20 cellular contexts compared by ENCODE assay signal in the genomic region with DNA sequence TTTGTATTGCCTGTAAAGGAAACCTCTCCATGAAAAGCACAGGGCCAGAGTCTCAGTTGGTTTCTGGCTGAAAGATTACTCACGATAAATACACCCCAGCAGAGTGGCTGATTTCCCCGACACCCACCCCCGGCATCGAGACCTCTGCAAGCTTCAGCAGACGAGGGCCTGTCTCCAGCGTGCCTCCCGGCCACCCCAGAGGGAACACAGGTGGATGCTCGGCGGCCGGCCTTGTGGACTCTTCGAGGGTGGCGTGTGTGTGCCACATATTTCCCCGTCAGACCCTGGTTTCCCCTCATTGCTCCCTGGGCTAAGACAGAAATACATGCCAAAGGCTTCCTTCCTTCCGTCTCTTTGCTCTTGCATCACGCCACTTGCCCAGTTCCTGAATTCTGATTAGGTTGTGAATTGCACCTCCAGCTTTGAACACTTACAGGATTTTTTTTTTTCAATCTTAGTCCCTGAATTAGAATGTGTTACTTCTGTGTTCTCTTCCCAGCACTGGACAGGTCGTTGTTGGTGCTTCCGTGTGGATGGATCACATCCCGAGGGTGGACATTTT. TPM values are rescaled to one million over a fixed set of nuclear protein-coding genes. Genes with fewer than 3 reads are reported as not detected.
A peak's percentile ranks its signal among the peaks of the same experiment; 100 is the strongest.
DNase-seq lines count a peak whose midpoint lies in the region; ATAC-seq and TF ChIP-seq lines count a peak whose summit lies in the region.
"Had no signal": no experiment of that assay in that cellular context is flagged by ENCODE, and none has a peak within 500 bp of the region (broad histone marks: within the 10 kb centered on the region; RNA-seq: fewer than 3 reads in every experiment).

No MANE protein-coding gene starts in this region.

- H3K36me3 ChIP-seq in spleen (no peaks in the 10 kb centered on the region), GM23338 (ENCODE audit: insufficient read depth) (no peaks in the 10 kb centered on the region)

- H3K27ac Mint-ChIP-seq in MCF 10A (ENCODE audit: low read depth, unreplicated experiment), result peak overlapping the region; percentile 59
- peak overlapping the region; percentile 17 for H3K27ac Mint-ChIP-seq in glutamatergic neuron (ENCODE audit: unreplicated experiment)
- H3K27ac Mint-ChIP-seq in GM23338, result no peak overlapping the region
- H3K27ac Mint-ChIP-seq: CD8-positive, alpha-beta T cell; IgD-negative memory B cell had no signal

- POLR2A ChIA-PET in MCF 10A (lab: Yijun Ruan, JAX), result no interaction called here

- H3K4me3 ChIP-seq in spleen, result no peak overlapping the region
- no peak overlapping the region for H3K4me3 ChIP-seq in GM23338
- H3K4me3 ChIP-seq: GM12878, GM23248 had no signal

- H3F3A ChIP-seq in GM23338 (replicated peaks; ENCODE audit: low read depth), result no peaks in the 10 kb centered on the region

- no peak for ATAC-seq in GM23338
- ATAC-seq: CD8-positive, alpha-beta T cell; GM12878 had no signal

- TF ChIP-seq POLR2A in spleen (IDR thresholded peaks at IDR 0.05), result no peak

- no peaks in the 10 kb centered on the region for H3K79me2 ChIP-seq in GM23338 (replicated peaks; ENCODE audit: insufficient read depth)

- H3K9me3 Mint-ChIP-seq in MCF 10A (ENCODE audit: unreplicated experiment) (no peaks in the 10 kb centered on the region), glutamatergic neuron (ENCODE audit: unreplicated experiment) (peaks cover 11% of the 10 kb centered on the region), GM23338 (no peaks in the 10 kb centered on the region)
- H3K9me3 Mint-ChIP-seq: CD8-positive, alpha-beta T cell had no signal

- no TSS peak for BruUV-seq in MCF 10A (replicated peaks; lab: Mats Ljungman, UMichigan)

- DNase-seq in MCF 10A (ENCODE audit: unreplicated experiment) (no peak), glutamatergic neuron (no peak), spleen (peak; percentile 35), GM23338 (ENCODE audit: low spot score) (no peak), COR-L47 (lab: John Stamatoyannopoulos, UW) (no peak)
- no peak for DNase-seq in activated CD8-positive, alpha-beta memory T cell treated with anti-CD3 and anti-CD28 coated beads, Interleukin-2, amount 50 U/mL, for 48 hours
- DNase-seq: ACHN; AML-193; CD8-positive, alpha-beta T cell; DMS 273 treated with DMSO at 0.1 percent for 48 hours; DMS53; DND-41; EL; GM23248; HCEC 1CT; KBM-7 had no signal

- H3K36me3 Mint-ChIP-seq in MCF 10A (ENCODE audit: insufficient read depth, unreplicated experiment), result peaks cover 32% of the 10 kb centered on the region
- H3K36me3 Mint-ChIP-seq in glutamatergic neuron (ENCODE audit: unreplicated experiment), result peaks cover 12% of the 10 kb centered on the region
- no peaks in the 10 kb centered on the region for H3K36me3 Mint-ChIP-seq in GM23338 (ENCODE audit: low read depth)
- H3K36me3 Mint-ChIP-seq: CD8-positive, alpha-beta T cell; IgD-negative memory B cell had no signal

- H3K27ac ChIP-seq in spleen (no peak overlapping the region), GM23338 (ENCODE audit: low read depth) (no peak overlapping the region)
- H3K27ac ChIP-seq: GM23248, HL-60 had no signal

- H3K27me3 ChIP-seq in spleen (replicated peaks in 1 of 7) (peaks cover 0 to 71% (median 30%) of the 10 kb centered on the region in 7 donors), GM23338 (ENCODE audit: insufficient read depth) (peaks cover 49% of the 10 kb centered on the region)

- H3K27me3 Mint-ChIP-seq in MCF 10A (ENCODE audit: insufficient read depth, unreplicated experiment) (no peaks in the 10 kb centered on the region), glutamatergic neuron (ENCODE audit: unreplicated experiment) (peaks cover 15% of the 10 kb centered on the region), GM23338 (ENCODE audit: insufficient read depth, low read depth, poor library complexity) (peaks cover 24% of the 10 kb centered on the region)

- H3K4me1 ChIP-seq in spleen (peaks cover 0 to 6% (median 0%) of the 10 kb centered on the region in 6 donors), GM23338 (ENCODE audit: insufficient read depth) (no peaks in the 10 kb centered on the region; the same call in 1 of the 2 replicates)

- no peaks in the 10 kb centered on the region for H4K20me1 ChIP-seq in GM23338 (replicated peaks; ENCODE audit: insufficient read depth)

- no peaks in the 10 kb centered on the region for H3K9me3 ChIP-seq in spleen

- no peak overlapping the region for H3K4me3 Mint-ChIP-seq in MCF 10A (ENCODE audit: unreplicated experiment)
- no peak overlapping the region for H3K4me3 Mint-ChIP-seq in glutamatergic neuron (ENCODE audit: unreplicated experiment)
- H3K4me3 Mint-ChIP-seq in GM23338, result no peak overlapping the region
- H3K4me3 Mint-ChIP-seq: CD8-positive, alpha-beta T cell; IgD-negative memory B cell had no signal

- WGBS in spleen, 5 donors, result 57 to 71% (median 60%) methylated on average over 18 of the region's 18 CpGs

- H3K4me2 ChIP-seq in GM23338, result no peak overlapping the region

- H3K4me1 Mint-ChIP-seq in MCF 10A (ENCODE audit: insufficient read depth, unreplicated experiment) (peaks cover 20% of the 10 kb centered on the region), glutamatergic neuron (ENCODE audit: low read depth, unreplicated experiment) (peaks cover 21% of the 10 kb centered on the region), GM23338 (peaks cover 10% of the 10 kb centered on the region; the same call in 2 of the 3 replicates)

- intact Hi-C loops in MCF 10A (cut with micrococcal nuclease), result no loop called here
- intact Hi-C loops in spleen (cut with DNase I; ENCODE audit: low total_unique reads), result no loop called here

- CTCF ChIA-PET in MCF 10A (lab: Yijun Ruan, JAX), result no interaction called here

- H3K9me2 ChIP-seq in GM23338 (ENCODE audit: insufficient read depth), result no peaks in the 10 kb centered on the region

- no peak overlapping the region for H2AFZ ChIP-seq in GM23338
- H2AFZ ChIP-seq: GM23248 had no signal

- TF ChIP-seq CTCF in MCF 10A (IDR thresholded peaks at IDR 0.05; ENCODE audit: unreplicated experiment), result no peak
- no peak for TF ChIP-seq CTCF in glutamatergic neuron (IDR thresholded peaks at IDR 0.05; ENCODE audit: partially characterized antibody, unreplicated experiment)
- no peak for TF ChIP-seq CTCF in spleen (IDR thresholded peaks at IDR 0.05 in 8 of 11, conservative IDR thresholded peaks at IDR 0.05 in 3 of 11)
- no peak for TF ChIP-seq CTCF in GM23338 (conservative IDR thresholded peaks at IDR 0.05; ENCODE audit: low read depth in 2 of 2)

TF ChIP-seq in GM23338, 12 proteins besides CTCF, POLR2A, EP300 and RAD21 (continues in another document):
- TF ChIP-seq, protein P1, sequence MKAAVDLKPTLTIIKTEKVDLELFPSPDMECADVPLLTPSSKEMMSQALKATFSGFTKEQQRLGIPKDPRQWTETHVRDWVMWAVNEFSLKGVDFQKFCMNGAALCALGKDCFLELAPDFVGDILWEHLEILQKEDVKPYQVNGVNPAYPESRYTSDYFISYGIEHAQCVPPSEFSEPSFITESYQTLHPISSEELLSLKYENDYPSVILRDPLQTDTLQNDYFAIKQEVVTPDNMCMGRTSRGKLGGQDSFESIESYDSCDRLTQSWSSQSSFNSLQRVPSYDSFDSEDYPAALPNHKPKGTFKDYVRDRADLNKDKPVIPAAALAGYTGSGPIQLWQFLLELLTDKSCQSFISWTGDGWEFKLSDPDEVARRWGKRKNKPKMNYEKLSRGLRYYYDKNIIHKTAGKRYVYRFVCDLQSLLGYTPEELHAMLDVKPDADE (IDR thresholded peaks at IDR 0.05), result no peak
- TF ChIP-seq STAT1 (IDR thresholded peaks at IDR 0.05; ENCODE audit: unreplicated experiment) (no peak), EZH2phosphoT487 (IDR thresholded peaks at IDR 0.05; ENCODE audit: unreplicated experiment) (no peak), EZH2 (IDR thresholded peaks at IDR 0.05; ENCODE audit: low read depth, unreplicated experiment) (no peak), ZNF114 (CRISPR knock-in tag; IDR thresholded peaks at IDR 0.05) (no peak), JUNB (IDR thresholded peaks at IDR 0.05; ENCODE audit: unreplicated experiment) (no peak), POLR2AphosphoS5 (IDR thresholded peaks at IDR 0.05; ENCODE audit: low read depth) (no peak), CREB1 (CRISPR knock-in tag; IDR thresholded peaks at IDR 0.05; ENCODE audit: low read depth) (no peak), ZNF331 (CRISPR knock-in tag; IDR thresholded peaks at IDR 0.05; ENCODE audit: low read depth) (no peak)

RNA-seq across cellular contexts. Expression of a gene that starts 13.6 kb away (rescaled TPM):
- total RNA-seq in MCF 10A (2022), result 13.8 and 15.5 TPM in 2 replicates
- total RNA-seq in glutamatergic neuron (ENCODE audit: unreplicated experiment), result 69.3 TPM
- total RNA-seq in spleen, result not detected
- not detected for polyA plus RNA-seq in spleen
- 0.58 and 1.8 TPM in 2 replicates for total RNA-seq in GM23338 (2014; rRNA removed; shearing (Covaris generic))
- 0.11 and 0.19 TPM in 2 replicates for polyA plus RNA-seq in GM23338 (2016; fragmentation: Nextera tagmentation; extraction: Ambion mirVana)
- total RNA-seq: CD8-positive, alpha-beta T cell; G401; GM12878 had no signal
- polyA plus RNA-seq: GM12878, IgD-negative memory B cell had no signal
